Comparison of ENCODE assay signal across 1 cellular context in the genomic region with DNA sequence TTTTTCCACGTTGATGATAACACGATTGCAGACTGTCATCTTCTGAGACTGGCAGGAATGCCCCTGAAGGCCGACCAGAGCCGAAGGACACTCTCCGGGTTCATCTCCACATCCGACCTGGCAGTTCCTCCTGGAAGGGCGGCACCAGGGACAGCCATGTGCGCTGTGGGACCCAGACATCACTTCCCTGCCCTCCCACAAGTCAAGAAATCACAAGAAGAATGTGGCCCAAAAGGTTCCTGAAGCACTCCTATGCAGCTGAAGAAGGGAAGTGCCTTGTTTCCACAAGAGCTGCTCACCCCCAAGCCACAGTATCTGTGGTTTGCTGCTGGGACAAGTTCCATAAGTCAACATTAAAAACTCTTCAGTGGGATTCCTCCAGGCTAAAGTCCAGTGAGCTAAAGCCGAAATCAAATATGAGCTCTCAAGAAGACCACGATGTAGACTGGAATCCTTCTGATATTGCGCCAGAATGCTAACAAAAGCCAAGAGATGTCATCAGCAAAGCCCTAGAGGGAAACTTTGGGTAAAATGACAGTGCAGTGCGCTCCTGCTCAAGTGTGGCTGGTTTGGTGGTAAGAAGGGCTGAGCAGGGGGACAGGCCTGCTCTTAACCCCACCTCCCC.
TF ChIP-seq lines count a peak whose summit lies in the region.

No MANE protein-coding gene starts in this region.

TF ChIP-seq in SK-N-SH treated with all-trans-retinoic acid at 6 μM for 48 hours, 23 proteins besides CTCF, POLR2A, EP300 and RAD21 (continued from another document):
- no peak for TF ChIP-seq ARNTL (CRISPR knock-in tag; IDR thresholded peaks at IDR 0.05; ENCODE audit: borderline replicate concordance, low read depth)
- TF ChIP-seq ESRRG (CRISPR knock-in tag; IDR thresholded peaks at IDR 0.05), result no peak
